14 cellular contexts compared by ENCODE assay signal in genomic region chr1:184110253-184111204, GRCh38. TPM values are rescaled to one million over a fixed set of nuclear protein-coding genes. Genes with fewer than 3 reads are reported as not detected.
DNase-seq lines count a peak whose midpoint lies in the region; ATAC-seq and TF ChIP-seq lines count a peak whose summit lies in the region.
"Had no signal": no experiment of that assay in that cellular context is flagged by ENCODE, and none has a peak within 500 bp of the region (broad histone marks: within the 10 kb centered on the region; RNA-seq: fewer than 3 reads in every experiment).

No MANE protein-coding gene starts in this region.

- no peak for ATAC-seq in HG03280 (IDR thresholded peaks at IDR 0.05; ENCODE audit: unreplicated experiment)
- ATAC-seq: pancreas, T-helper 17 cell had no signal

- DNase-seq in A673 (ENCODE audit: low spot score) (peak; percentile 42), GM12865 (ENCODE audit: low read depth) (peak; percentile 13), WERI-Rb-1 (no peak), germinal center (ENCODE audit: low spot score) (peak; percentile 2), NCI-H1092 (lab: John Stamatoyannopoulos, UW) (no peak), NCI-H1694 treated with DMSO at 0.1 percent for 48 hours (lab: John Stamatoyannopoulos, UW) (no peak), breast epithelium (ENCODE audit: low spot score in 2 of 2) (no peak)
- DNase-seq: GM23248; heart left ventricle; NCI-H2171; pancreas; stimulated activated naive B cell treated with anti-CD40 and anti-IgM and Interleukin-4, amounts not matched to agents 10 μg/mL and 1 μg/mL and 100 μg/mL, for 72 hours; T-helper 17 cell had no signal

- H3K4me1 ChIP-seq in A673 (ENCODE audit: insufficient read depth, low read length, poor library complexity, severe bottlenecking) = no peaks in the 10 kb centered on the region
- no peaks in the 10 kb centered on the region for H3K4me1 ChIP-seq in breast epithelium
- H3K4me1 ChIP-seq: heart left ventricle, pancreas had no signal

- H3K27me3 ChIP-seq in A673 (replicated peaks; ENCODE audit: insufficient read depth, low read depth, low read length, poor library complexity) = no peaks in the 10 kb centered on the region
- H3K27me3 ChIP-seq in WERI-Rb-1 (ENCODE audit: insufficient read depth, low read depth, severe bottlenecking) = no peaks in the 10 kb centered on the region
- H3K27me3 ChIP-seq in breast epithelium = no peaks in the 10 kb centered on the region
- H3K27me3 ChIP-seq: heart left ventricle, pancreas had no signal

- H3K4me3 ChIP-seq in A673 (ENCODE audit: low read depth, low read length, poor library complexity, severe bottlenecking) = no peak overlapping the region
- H3K4me3 ChIP-seq in GM12865 (ENCODE audit: low read depth, low read length) = no peak overlapping the region
- H3K4me3 ChIP-seq in WERI-Rb-1 (ENCODE audit: low read depth, low read length) = no peak overlapping the region
- H3K4me3 ChIP-seq in breast epithelium = no peak overlapping the region
- H3K4me3 ChIP-seq: GM23248, heart left ventricle, pancreas had no signal

- H3K36me3 ChIP-seq in A673 (ENCODE audit: insufficient read depth, low read length, poor library complexity, severe bottlenecking) (no peaks in the 10 kb centered on the region), WERI-Rb-1 (no peaks in the 10 kb centered on the region), breast epithelium (no peaks in the 10 kb centered on the region)
- H3K36me3 ChIP-seq: heart left ventricle, pancreas had no signal

- intact Hi-C loops in A673 (cut with micrococcal nuclease; ENCODE audit: unreplicated experiment) = no loop called here
- intact Hi-C loops in breast epithelium (cut with DNase I; ENCODE audit: low total_unique reads) = no loop called here

- TF ChIP-seq POLR2A in breast epithelium (IDR thresholded peaks at IDR 0.05) = no peak

- peak; percentile 49 for TF ChIP-seq CTCF in A673 (conservative IDR thresholded peaks at IDR 0.05; ENCODE audit: low read depth, low read length)
- no peak for TF ChIP-seq CTCF in GM12865 (IDR thresholded peaks at IDR 0.05; ENCODE audit: insufficient read depth, low read depth, low read length, missing control alignments)
- peak; percentile 52 for TF ChIP-seq CTCF in WERI-Rb-1 (IDR thresholded peaks at IDR 0.05; ENCODE audit: low read depth, low read length)
- no peak for TF ChIP-seq CTCF in breast epithelium (IDR thresholded peaks at IDR 0.05)

- POLR2A ChIA-PET in A673 (lab: Charles Lee; ENCODE audit: low non-redundant PET) = no interaction called here

- H3K27ac ChIP-seq in A673 (ENCODE audit: low read depth, low read length, poor library complexity, severe bottlenecking) = no peak overlapping the region
- no peak overlapping the region for H3K27ac ChIP-seq in WERI-Rb-1
- no peak overlapping the region for H3K27ac ChIP-seq in breast epithelium
- H3K27ac ChIP-seq: GM23248, heart left ventricle, pancreas had no signal

- CTCF ChIA-PET in A673 (lab: Charles Lee) = no interaction called here

- BruUV-seq in A673 (replicated peaks; lab: Mats Ljungman, UMichigan) = no TSS peak

- H3K9me3 ChIP-seq in A673 (ENCODE audit: low read depth, low read length, poor library complexity, severe bottlenecking) (peaks cover 9% of the 10 kb centered on the region), WERI-Rb-1 (ENCODE audit: severe bottlenecking) (no peaks in the 10 kb centered on the region), breast epithelium (peaks cover 0 to 7% of the 10 kb centered on the region in 2 donors)
- H3K9me3 ChIP-seq: pancreas had no signal

RNA-seq across cellular contexts. Expression of gene TSEN15, which starts 59.0 kb away (rescaled TPM):
- 57.0 and 70.7 TPM in 2 replicates for total RNA-seq in A673 (2021)
- total RNA-seq in breast epithelium = 10 to 100 TPM; 18.9 to 25.0 (median 23.6) TPM

Comparison
In these comparisons a context has a peak if more than half of its experiments do, and no peak if none do; other contexts are left out.
1. DNase-seq: peak in A673 (single experiment), GM12865 (single experiment) and germinal center (single experiment); none in WERI-Rb-1 (single experiment), NCI-H1092 (single experiment), NCI-H1694 treated with DMSO at 0.1 percent for 48 hours (single experiment) and breast epithelium (0 of 2).
2. CTCF ChIP-seq: peak in A673 (single experiment) and WERI-Rb-1 (single experiment); none in GM12865 (single experiment) and breast epithelium (0 of 3).